ENCODE assay signal across 16 cellular contexts in the genomic region with DNA sequence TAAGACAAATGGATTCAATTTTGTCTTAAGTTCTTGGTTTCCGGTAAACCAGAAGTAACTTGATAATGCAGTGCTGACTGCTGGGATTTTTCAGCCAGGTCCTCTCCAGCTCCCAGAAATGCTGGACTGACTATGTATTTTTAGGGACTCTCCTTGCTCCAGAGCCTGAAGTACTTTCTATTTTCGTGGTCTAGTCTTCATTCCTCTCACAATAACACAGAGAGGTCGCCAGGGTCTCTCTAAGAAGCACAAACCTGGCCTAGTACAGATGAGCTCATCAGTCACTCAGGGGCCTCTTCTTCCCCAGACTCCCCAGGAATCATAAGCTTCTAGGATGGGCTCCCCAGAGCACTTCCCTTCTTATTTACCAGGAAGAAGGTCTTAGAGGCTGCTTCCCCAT.
"Had no signal": no experiment of that assay in that cellular context is flagged by ENCODE, and none has a peak within 500 bp of the region (broad histone marks: within the 10 kb centered on the region; RNA-seq: fewer than 3 reads in every experiment).

No MANE protein-coding gene starts in this region.

- ATAC-seq: SK-N-SH treated with all-trans-retinoic acid at 6 μM for 48 hours had no signal

- DNase-seq: KBM-7, MV-4-11, NCI-H1048, NCI-H1105, NCI-H1417, NCI-H1436 treated with DMSO at 0.1 percent for 48 hours, NCI-H1694, NCI-H187 treated with DMSO at 0.1 percent for 48 hours, NCI-H2029 treated with DMSO at 0.1 percent for 48 hours, NCI-H2227 treated with DMSO at 0.1 percent for 48 hours, NCI-H510A, NCI-H774, RPMI8226, SHP77 treated with DMSO at 0.1 percent for 48 hours had no signal

- H3K27me3 ChIP-seq: SJCRH30 had no signal

- H3K27ac ChIP-seq: SJCRH30 had no signal

- H3K36me3 ChIP-seq: SJCRH30 had no signal

- H3K9me3 ChIP-seq: SJCRH30 had no signal

- H3K4me1 ChIP-seq: SJCRH30 had no signal

- H3K4me3 ChIP-seq: SJCRH30 had no signal
